In the genomic region with DNA sequence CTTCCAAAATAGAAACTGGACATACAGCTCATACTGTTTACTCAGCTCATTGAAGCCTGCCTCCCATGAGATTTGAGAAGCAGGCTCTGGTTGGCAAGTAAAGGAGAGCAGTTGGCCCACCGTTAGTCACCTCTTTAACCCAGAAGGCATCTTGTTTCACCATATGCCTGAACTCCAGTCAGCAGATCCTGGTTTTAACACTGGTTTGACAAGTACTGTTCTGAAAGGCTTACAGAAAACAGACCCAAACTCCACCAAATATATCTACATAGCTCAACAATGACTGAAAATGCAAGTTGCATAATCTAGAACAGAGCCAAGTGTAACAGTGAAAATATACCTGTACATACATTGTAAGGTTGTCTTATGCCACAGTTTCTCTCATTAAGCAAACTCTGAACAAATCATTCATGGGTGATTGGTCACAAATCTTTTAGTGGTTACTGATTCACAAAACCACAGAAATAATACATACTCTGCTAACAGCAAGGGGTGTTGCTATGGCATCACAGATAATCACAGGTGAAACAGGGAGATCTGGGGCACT, we compare ENCODE assay signal across 12 cellular contexts.
DNase-seq lines count a peak whose midpoint lies in the region; ATAC-seq and TF ChIP-seq lines count a peak whose summit lies in the region.
"Had no signal": no experiment of that assay in that cellular context is flagged by ENCODE, and none has a peak within 500 bp of the region (broad histone marks: within the 10 kb centered on the region; RNA-seq: fewer than 3 reads in every experiment).

No MANE protein-coding gene starts in this region.

- H3K36me3 Mint-ChIP-seq in neural progenitor cell: no peaks in the 10 kb centered on the region
- H3K36me3 Mint-ChIP-seq in activated T-cell treated with anti-CD3 and anti-CD28 coated beads, Interleukin-2, amount 50 U/mL, for 4 hours (ENCODE audit: insufficient read depth): no peaks in the 10 kb centered on the region

- H3K27me3 Mint-ChIP-seq in neural progenitor cell (ENCODE audit: insufficient read depth, low read depth): no peaks in the 10 kb centered on the region
- H3K27me3 Mint-ChIP-seq in activated T-cell treated with anti-CD3 and anti-CD28 coated beads, Interleukin-2, amount 50 U/mL, for 4 hours (ENCODE audit: low read depth): no peaks in the 10 kb centered on the region
- H3K27me3 Mint-ChIP-seq: activated CD8-positive, alpha-beta T cell treated with anti-CD3 and anti-CD28 coated beads for 36 hours had no signal

- peaks cover 5% of the 10 kb centered on the region for H3K4me1 Mint-ChIP-seq in neural progenitor cell
- H3K4me1 Mint-ChIP-seq in activated T-cell treated with anti-CD3 and anti-CD28 coated beads, Interleukin-2, amount 50 U/mL, for 4 hours (ENCODE audit: low read depth): no peaks in the 10 kb centered on the region

- no peak for ATAC-seq in left ventricle myocardium superior
- no peak for ATAC-seq in activated T-cell treated with anti-CD3 and anti-CD28 coated beads, Interleukin-2, amount 50 U/mL, for 4 hours
- ATAC-seq: activated CD8-positive, alpha-beta T cell treated with anti-CD3 and anti-CD28 coated beads for 36 hours had no signal

- TF ChIP-seq EP300 in esophagus muscularis mucosa (IDR thresholded peaks at IDR 0.05): no peak

- no peaks in the 10 kb centered on the region for H3F3A ChIP-seq in neural progenitor cell (ENCODE audit: low read depth)

- no peak overlapping the region for H3K4me3 ChIP-seq in neural progenitor cell
- H3K4me3 ChIP-seq in esophagus muscularis mucosa: no peak overlapping the region
- H3K4me3 ChIP-seq: SK-N-MC, stomach had no signal

- intact Hi-C loops in left ventricle myocardium superior (cut with micrococcal nuclease): no loop called here
- intact Hi-C loops in esophagus muscularis mucosa (cut with DNase I): no loop called here

- H3K27me3 ChIP-seq in neural progenitor cell (no peaks in the 10 kb centered on the region), esophagus muscularis mucosa (no peaks in the 10 kb centered on the region)
- H3K27me3 ChIP-seq: stomach had no signal

- peak; percentile 62 for DNase-seq in EL
- peak; percentile 77 for DNase-seq in NCI-H2171 (lab: John Stamatoyannopoulos, UW)
- DNase-seq in brain pericyte (ENCODE audit: low read depth, low spot score): peak; percentile 48
- DNase-seq in neural progenitor cell (ENCODE audit: low spot score): no peak
- DNase-seq in LoVo (ENCODE audit: low spot score): no peak
- no peak for DNase-seq in left ventricle myocardium superior
- DNase-seq in activated T-cell treated with anti-CD3 and anti-CD28 coated beads, Interleukin-2, amount 50 U/mL, for 4 hours: no peak
- DNase-seq in esophagus muscularis mucosa (ENCODE audit: extremely low spot score): no peak
- DNase-seq: activated CD8-positive, alpha-beta T cell treated with anti-CD3 and anti-CD28 coated beads for 36 hours; NCI-H187 treated with DMSO at 0.1 percent for 48 hours; stomach had no signal

- no peaks in the 10 kb centered on the region for H3K36me3 ChIP-seq in neural progenitor cell
- no peaks in the 10 kb centered on the region for H3K36me3 ChIP-seq in esophagus muscularis mucosa
- H3K36me3 ChIP-seq: stomach had no signal

- no peak overlapping the region for H3K27ac ChIP-seq in neural progenitor cell
- no peak overlapping the region for H3K27ac ChIP-seq in esophagus muscularis mucosa (replicated peaks in 1 of 4)
- H3K27ac ChIP-seq: SK-N-MC, stomach had no signal

- no peaks in the 10 kb centered on the region for H3K4me1 ChIP-seq in neural progenitor cell
- H3K4me1 ChIP-seq in esophagus muscularis mucosa: peaks cover 0 to 16% (median 12%) of the 10 kb centered on the region in 4 donors

- no peak overlapping the region for H3K4me3 Mint-ChIP-seq in neural progenitor cell
- H3K4me3 Mint-ChIP-seq in activated T-cell treated with anti-CD3 and anti-CD28 coated beads, Interleukin-2, amount 50 U/mL, for 4 hours: no peak overlapping the region
- H3K4me3 Mint-ChIP-seq: activated CD8-positive, alpha-beta T cell treated with anti-CD3 and anti-CD28 coated beads for 36 hours had no signal

- no peak for TF ChIP-seq CTCF in neural progenitor cell (IDR thresholded peaks at IDR 0.05)
- TF ChIP-seq CTCF in esophagus muscularis mucosa (IDR thresholded peaks at IDR 0.05): no peak

- H3K79me2 ChIP-seq in neural progenitor cell (ENCODE audit: low read depth): no peaks in the 10 kb centered on the region

- no peak overlapping the region for H3K9ac ChIP-seq in neural progenitor cell

- no peaks in the 10 kb centered on the region for H4K20me1 ChIP-seq in neural progenitor cell (ENCODE audit: low read depth)

- no peaks in the 10 kb centered on the region for H3K9me3 Mint-ChIP-seq in neural progenitor cell
- H3K9me3 Mint-ChIP-seq in activated T-cell treated with anti-CD3 and anti-CD28 coated beads, Interleukin-2, amount 50 U/mL, for 4 hours: no peaks in the 10 kb centered on the region
- H3K9me3 Mint-ChIP-seq: activated CD8-positive, alpha-beta T cell treated with anti-CD3 and anti-CD28 coated beads for 36 hours had no signal

- H3K9me3 ChIP-seq in neural progenitor cell (ENCODE audit: low read depth): no peaks in the 10 kb centered on the region
- H3K9me3 ChIP-seq in esophagus muscularis mucosa: no peaks in the 10 kb centered on the region
- H3K9me3 ChIP-seq: stomach had no signal

- no peak overlapping the region for H3K4me2 ChIP-seq in neural progenitor cell

- H2AFZ ChIP-seq in neural progenitor cell (replicated peaks): no peak overlapping the region

- WGBS in esophagus muscularis mucosa: 44% methylated on average over 1 of the region's 1 CpG

- TF ChIP-seq POLR2A in esophagus muscularis mucosa (IDR thresholded peaks at IDR 0.05; ENCODE audit: low read depth): no peak

- H3K27ac Mint-ChIP-seq in neural progenitor cell: peak overlapping the region; percentile 30
- H3K27ac Mint-ChIP-seq: activated CD8-positive, alpha-beta T cell treated with anti-CD3 and anti-CD28 coated beads for 36 hours had no signal

Comparison
In these comparisons a context has a peak if more than half of its experiments do, and no peak if none do; other contexts are left out.
1. DNase-seq: peak in EL (single experiment), NCI-H2171 (single experiment) and brain pericyte (single experiment); none in neural progenitor cell (single experiment), LoVo (single experiment), left ventricle myocardium superior (single experiment), activated T-cell treated with anti-CD3 and anti-CD28 coated beads, Interleukin-2, amount 50 U/mL, for 4 hours (single experiment) and esophagus muscularis mucosa (single experiment).